Comparison of ENCODE assay signal across 15 cellular contexts in the genomic region with DNA sequence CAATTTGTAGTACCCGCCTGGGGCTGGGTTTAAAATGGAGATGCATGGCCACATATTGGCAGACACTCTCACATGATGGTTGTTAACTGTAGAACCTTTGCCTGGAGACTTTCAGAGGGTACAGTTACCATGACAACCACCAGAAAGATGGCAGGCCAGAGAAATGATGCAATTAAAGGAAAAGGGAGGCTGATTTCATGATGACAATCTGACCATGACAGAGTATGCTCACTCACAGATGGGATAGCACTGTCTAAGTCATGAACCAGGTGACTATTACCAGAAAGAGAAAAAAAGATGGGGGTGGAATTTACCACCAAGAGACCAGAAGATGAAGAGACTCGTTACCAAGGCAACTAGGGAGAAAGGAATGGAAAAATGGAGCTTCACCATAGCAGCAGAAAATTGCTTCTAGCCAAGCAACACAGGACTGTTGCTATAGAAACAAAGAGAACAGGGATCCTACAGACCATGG. TPM values are rescaled to one million over a fixed set of nuclear protein-coding genes. Genes with fewer than 3 reads are reported as not detected.
A peak's percentile ranks its signal among the peaks of the same experiment; 100 is the strongest.
DNase-seq lines count a peak whose midpoint lies in the region; ATAC-seq and TF ChIP-seq lines count a peak whose summit lies in the region.
"Had no signal": no experiment of that assay in that cellular context is flagged by ENCODE, and none has a peak within 500 bp of the region (broad histone marks: within the 10 kb centered on the region; RNA-seq: fewer than 3 reads in every experiment).

No MANE protein-coding gene starts in this region.

- 57 to 63% methylated on average over 1 to 2 of the region's 2 CpGs for WGBS in endodermal cell (ENCODE audit: insufficient coverage in 1 of 2, insufficient read length in 1 of 2), 2 experiments

- H3K36me3 Mint-ChIP-seq in activated naive CD4-positive, alpha-beta T cell treated with anti-CD3 and anti-CD28 coated beads, Interleukin-2, amount 50 U/mL, for 72 hours = peaks cover 16 to 21% of the 10 kb centered on the region in 2 donors
- peaks cover 5% of the 10 kb centered on the region for H3K36me3 Mint-ChIP-seq in activated naive CD4-positive, alpha-beta T cell treated with anti-CD3 and anti-CD28 coated beads, Interleukin-2, amount 10 ng/mL, durations not matched to agents 7 days and 5 days
- no peaks in the 10 kb centered on the region for H3K36me3 Mint-ChIP-seq in endodermal cell (ENCODE audit: low read depth)

- H3K27ac Mint-ChIP-seq in activated naive CD4-positive, alpha-beta T cell treated with anti-CD3 and anti-CD28 coated beads, Interleukin-2, amount 50 U/mL, for 72 hours = no peak overlapping the region
- no peak overlapping the region for H3K27ac Mint-ChIP-seq in activated naive CD4-positive, alpha-beta T cell treated with anti-CD3 and anti-CD28 coated beads, Interleukin-2, amount 10 ng/mL, durations not matched to agents 7 days and 5 days
- H3K27ac Mint-ChIP-seq in endodermal cell = no peak overlapping the region

- H3K27ac ChIP-seq in endodermal cell (ENCODE audit: low read depth, low read length) (peak overlapping the region; percentile 67), temporal lobe (ENCODE audit: low read depth, low read length) (peak overlapping the region; percentile 85)
- H3K27ac ChIP-seq: heart right ventricle, uterus, VCaP had no signal

- no peaks in the 10 kb centered on the region for H3K9me3 Mint-ChIP-seq in activated naive CD4-positive, alpha-beta T cell treated with anti-CD3 and anti-CD28 coated beads, Interleukin-2, amount 50 U/mL, for 72 hours
- no peaks in the 10 kb centered on the region for H3K9me3 Mint-ChIP-seq in activated naive CD4-positive, alpha-beta T cell treated with anti-CD3 and anti-CD28 coated beads, Interleukin-2, amount 10 ng/mL, durations not matched to agents 7 days and 5 days
- no peaks in the 10 kb centered on the region for H3K9me3 Mint-ChIP-seq in endodermal cell

- CTCF ChIA-PET in activated naive CD4-positive, alpha-beta T cell treated with anti-CD3 and anti-CD28 coated beads, Interleukin-2, amount 10 ng/mL, durations not matched to agents 7 days and 5 days (lab: Charles Lee) = interaction anchor here (2.0 kb wide), 1 partner anchor 16 kb away, joined by 9 read pairs; a partner anchor contains a TSS

- no peak for TF ChIP-seq CTCF in endodermal cell (conservative IDR thresholded peaks at IDR 0.05)

- no peak for DNase-seq in activated naive CD4-positive, alpha-beta T cell treated with anti-CD3 and anti-CD28 coated beads, Interleukin-2, amount 50 U/mL, for 72 hours (ENCODE audit: low spot score in 2 of 2)
- no peak for DNase-seq in activated naive CD4-positive, alpha-beta T cell treated with anti-CD3 and anti-CD28 coated beads, Interleukin-2, amount 10 ng/mL, durations not matched to agents 7 days and 5 days
- DNase-seq in NCI-H226 (peak; percentile 19), endodermal cell (no peak), germinal center (ENCODE audit: low spot score) (no peak)
- no peak for DNase-seq in stimulated activated CD4-positive, alpha-beta T cell treated with anti-CD3 and anti-CD28 coated beads, Interleukin-15, amount 100 ng/mL, for 24 hours
- DNase-seq: effector CD4-positive, alpha-beta T cell; GF-D8; heart right ventricle; NCI-H1930; Right ventricle myocardium superior; uterus had no signal

- H3K27me3 ChIP-seq in endodermal cell (ENCODE audit: control insufficient read depth, insufficient read depth, low read length, poor library complexity, severe bottlenecking) = no peaks in the 10 kb centered on the region
- H3K27me3 ChIP-seq: uterus had no signal

- no peak overlapping the region for H3K4me3 Mint-ChIP-seq in activated naive CD4-positive, alpha-beta T cell treated with anti-CD3 and anti-CD28 coated beads, Interleukin-2, amount 10 ng/mL, durations not matched to agents 7 days and 5 days
- no peak overlapping the region for H3K4me3 Mint-ChIP-seq in endodermal cell

- H3K4me1 Mint-ChIP-seq in activated naive CD4-positive, alpha-beta T cell treated with anti-CD3 and anti-CD28 coated beads, Interleukin-2, amount 10 ng/mL, durations not matched to agents 7 days and 5 days = peaks cover 21% of the 10 kb centered on the region
- peaks cover 14% of the 10 kb centered on the region for H3K4me1 Mint-ChIP-seq in endodermal cell

- no peaks in the 10 kb centered on the region for H3K9me3 ChIP-seq in endodermal cell (ENCODE audit: control insufficient read depth, low read length)
- H3K9me3 ChIP-seq: heart right ventricle, uterus had no signal

- no peak overlapping the region for H3K9ac ChIP-seq in endodermal cell (ENCODE audit: extremely low read depth, low read length, poor library complexity, severe bottlenecking)

- ATAC-seq in activated naive CD4-positive, alpha-beta T cell treated with anti-CD3 and anti-CD28 coated beads, Interleukin-2, amount 50 U/mL, for 72 hours = peak; percentile 9 to 76
- ATAC-seq in HG03175 (IDR thresholded peaks at IDR 0.05; ENCODE audit: unreplicated experiment) = no peak
- ATAC-seq: heart right ventricle had no signal

- H3K4me3 ChIP-seq in endodermal cell (ENCODE audit: low read length) = no peak overlapping the region
- H3K4me3 ChIP-seq: heart right ventricle, uterus had no signal

- H3K27me3 Mint-ChIP-seq in activated naive CD4-positive, alpha-beta T cell treated with anti-CD3 and anti-CD28 coated beads, Interleukin-2, amount 10 ng/mL, durations not matched to agents 7 days and 5 days = peaks cover 27% of the 10 kb centered on the region
- H3K27me3 Mint-ChIP-seq in endodermal cell (ENCODE audit: insufficient read depth) = peaks cover 3% of the 10 kb centered on the region

- peaks cover 2% of the 10 kb centered on the region for H3K4me1 ChIP-seq in endodermal cell (ENCODE audit: control insufficient read depth, insufficient read depth, low read length)
- H3K4me1 ChIP-seq: uterus had no signal

- peaks cover 3% of the 10 kb centered on the region for H3K36me3 ChIP-seq in endodermal cell (ENCODE audit: control insufficient read depth, insufficient read depth, low read length)
- H3K36me3 ChIP-seq: heart right ventricle, uterus had no signal

RNA-seq across cellular contexts. Expression of a gene that starts 3.5 kb away (rescaled TPM):
- total RNA-seq in activated naive CD4-positive, alpha-beta T cell treated with anti-CD3 and anti-CD28 coated beads, Interleukin-2, amount 50 U/mL, for 72 hours = 10 to 100 TPM; 14.5 to 45.1 TPM
- total RNA-seq in endodermal cell (10 to 100 TPM; 26.2 to 35.1 TPM), temporal lobe (28.5 TPM)
- 36.7 TPM for polyA plus RNA-seq in endodermal cell (2013, experiment 1 of 2)
- polyA plus RNA-seq in endodermal cell (2013, experiment 2 of 2) = 39.1 TPM

RNA-seq across cellular contexts. Expression of a gene that starts 14.9 kb away (rescaled TPM):
- under 1 TPM; 0.14 to 0.72 TPM for total RNA-seq in activated naive CD4-positive, alpha-beta T cell treated with anti-CD3 and anti-CD28 coated beads, Interleukin-2, amount 50 U/mL, for 72 hours
- total RNA-seq in endodermal cell = 10 to 100 TPM; 35.0 to 39.5 TPM
- polyA plus RNA-seq in endodermal cell (2013, experiment 1 of 2) = 44.2 TPM
- polyA plus RNA-seq in endodermal cell (2013, experiment 2 of 2) = 38.5 TPM
- 7.4 TPM for total RNA-seq in temporal lobe
